In genomic region chr20:46660487-46660886, GRCh38 we compare ENCODE assay signal across 2 cellular contexts.
TF ChIP-seq lines count a peak whose summit lies in the region.

No MANE protein-coding gene starts in this region.

TF ChIP-seq in HepG2, 621 proteins besides CTCF, POLR2A, EP300 and RAD21:
- peak; percentile 85; the same call in 1 of the 2 replicates for TF ChIP-seq ZNF558 (CRISPR knock-in tag; IDR thresholded peaks at IDR 0.05; ENCODE audit: borderline replicate concordance)
- no peak for TF ChIP-seq HNRNPUL1 (IDR thresholded peaks at IDR 0.05; ENCODE audit: low read depth, low read length)
- TF ChIP-seq ZNF280D (CRISPR knock-in tag; IDR thresholded peaks at IDR 0.05), result peak; percentile 37; the same call in 1 of the 2 replicates
TF ChIP-seq in HepG2: peak in this region for 2.

TF ChIP-seq in K562, 482 proteins besides CTCF, POLR2A, EP300 and RAD21:
- TF ChIP-seq GTF2A2 (tag; IDR thresholded peaks at IDR 0.05), result no peak
- no peak for TF ChIP-seq ZEB2 (IDR thresholded peaks at IDR 0.05)
- TF ChIP-seq POLR2G (IDR thresholded peaks at IDR 0.05; ENCODE audit: low read depth, low read length), result no peak
- TF ChIP-seq ARID4B (CRISPR knock-in tag; IDR thresholded peaks at IDR 0.05), result no peak
- no peak for TF ChIP-seq ZNF507 (tag; conservative IDR thresholded peaks at IDR 0.05)
- no peak for TF ChIP-seq ZNF134 (CRISPR knock-in tag; conservative IDR thresholded peaks at IDR 0.05)
- TF ChIP-seq TRIM28 (IDR thresholded peaks at IDR 0.05), result peak; percentile 24; the same call in 1 of the 2 replicates
- TF ChIP-seq BCL6 (CRISPR knock-in tag; IDR thresholded peaks at IDR 0.05), result no peak
- TF ChIP-seq POLR2AphosphoS5 (IDR thresholded peaks at IDR 0.05; ENCODE audit: control insufficient read depth, insufficient read depth, low read depth, low read length), result no peak
